1 cellular context compared by ENCODE assay signal in genomic region chr7:5296015-5296621, GRCh38.
TF ChIP-seq lines count a peak whose summit lies in the region.

No MANE protein-coding gene starts in this region.

TF ChIP-seq in HCT116, 20 proteins besides CTCF, POLR2A, EP300 and RAD21 (continued from another document):
- TF ChIP-seq ATF3 (IDR thresholded peaks at IDR 0.05) (no peak), SP1 (IDR thresholded peaks at IDR 0.05; ENCODE audit: low read depth) (no peak), EGR1 (IDR thresholded peaks at IDR 0.05; ENCODE audit: low read depth) (no peak), TCF7L2 (IDR thresholded peaks at IDR 0.05; ENCODE audit: borderline replicate concordance, extremely low read depth, insufficient read depth, insufficient read length) (no peak), JUND (IDR thresholded peaks at IDR 0.05) (no peak)
TF ChIP-seq in HCT116: peak in this region for 0.
